In the genomic region with DNA sequence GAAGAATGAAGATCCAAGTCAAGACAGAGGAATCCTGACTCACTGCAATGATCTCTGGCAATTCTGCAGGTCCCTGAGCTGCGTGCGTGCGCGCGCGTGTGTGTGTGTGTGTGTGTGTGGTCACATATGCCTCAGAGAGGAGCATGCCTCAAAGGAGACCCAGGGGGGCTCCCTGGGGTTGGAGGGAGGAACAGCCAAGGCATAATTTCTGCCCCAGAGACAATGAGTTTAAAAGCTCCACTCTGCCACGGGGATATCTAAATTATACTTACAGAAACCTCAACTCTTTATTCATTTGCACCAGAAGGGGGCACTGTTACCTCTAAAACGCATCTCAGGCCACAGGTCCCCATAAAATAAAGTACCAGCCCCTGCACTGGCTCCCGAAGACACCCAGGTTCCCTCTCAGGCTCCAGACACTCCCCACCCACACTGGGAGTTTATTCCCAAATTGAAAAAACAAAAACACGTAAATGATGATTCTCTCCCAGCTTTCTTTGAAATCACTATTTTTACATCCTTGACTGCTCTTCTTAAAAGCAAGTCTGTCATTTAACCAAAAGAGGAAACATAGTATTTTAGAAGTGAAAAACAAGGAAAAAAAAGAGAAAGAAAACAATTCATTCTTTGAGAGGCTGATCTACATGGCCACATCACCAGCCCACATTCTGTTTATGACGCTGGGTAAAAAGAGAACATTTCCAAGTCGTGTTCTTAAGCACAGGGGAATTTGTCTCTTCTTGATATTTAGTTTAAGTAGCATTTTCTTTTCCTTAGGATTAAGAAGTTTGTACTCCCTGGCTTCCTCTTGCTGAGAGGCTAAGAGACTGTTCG, we compare ENCODE assay signal across 8 cellular contexts.
DNase-seq lines count a peak whose midpoint lies in the region; ATAC-seq and TF ChIP-seq lines count a peak whose summit lies in the region.

No MANE protein-coding gene starts in this region.

- H3K4me1 ChIP-seq in Loucy (ENCODE audit: insufficient read depth, low read length, poor library complexity, severe bottlenecking) (no peaks in the 10 kb centered on the region), left ventricle myocardium inferior (peaks cover 45% of the 10 kb centered on the region)

- H3K9ac ChIP-seq in Loucy (ENCODE audit: low read depth, low read length, poor library complexity, severe bottlenecking) = no peak overlapping the region

- peaks cover 2% of the 10 kb centered on the region for H3K9me3 Mint-ChIP-seq in activated B cell treated with CpG ODN at 0.5 μM for 24 hours

- H3K27me3 Mint-ChIP-seq in activated B cell treated with CpG ODN at 0.5 μM for 24 hours = no peaks in the 10 kb centered on the region

- peak overlapping the region; percentile 78 for H3K27ac Mint-ChIP-seq in activated B cell treated with CpG ODN at 0.5 μM for 24 hours

- H3K36me3 ChIP-seq in Loucy (ENCODE audit: insufficient read depth, low read length) = no peaks in the 10 kb centered on the region
- peaks cover 7% of the 10 kb centered on the region for H3K36me3 ChIP-seq in left ventricle myocardium inferior

- peak; percentile 51 for ATAC-seq in activated B cell treated with CpG ODN at 0.5 μM for 24 hours (ENCODE audit: low read depth)
- ATAC-seq in GM18873 (IDR thresholded peaks at IDR 0.05; ENCODE audit: low FRiP score, unreplicated experiment) = no peak

- CTCF ChIA-PET in activated B cell treated with CpG ODN at 0.5 μM for 24 hours (lab: Charles Lee) = interaction anchor here (0.6 to 6.9 kb wide), 32 partner anchors 11 to 1504 kb away, joined by 3 to 130 read pairs (median 5); partner anchors contain the start of gene LARGE1

- H3K9me2 ChIP-seq in Loucy (replicated peaks; ENCODE audit: low read depth, low read length) = no peaks in the 10 kb centered on the region

- H3K4me2 ChIP-seq in Loucy (ENCODE audit: low read depth, low read length, poor library complexity, severe bottlenecking) = no peak overlapping the region

- peaks cover 56% of the 10 kb centered on the region for H3K4me1 Mint-ChIP-seq in activated B cell treated with CpG ODN at 0.5 μM for 24 hours

- intact Hi-C loops in activated B cell treated with CpG ODN at 0.5 μM for 24 hours (cut with micrococcal nuclease) = loop anchor here (1.0 to 5.0 kb wide), 10 partner anchors 49 to 1633 kb away; no protein-coding TSS in a partner anchor
- intact Hi-C loops in left ventricle myocardium inferior (cut with micrococcal nuclease) = loop anchor here (2.0 kb wide), 1 partner anchor 59 kb away; no protein-coding TSS in a partner anchor

- POLR2A ChIA-PET in activated B cell treated with CpG ODN at 0.5 μM for 24 hours (lab: Charles Lee) = interaction anchor here (0.6 to 3.5 kb wide), 7 partner anchors 34 to 400 kb away, joined by 3 to 27 read pairs (median 6); partner anchors contain the start of gene LARGE1

- H3F3A ChIP-seq in Loucy (ENCODE audit: low read depth) = no peaks in the 10 kb centered on the region

- H3K27ac ChIP-seq in left ventricle myocardium inferior (replicated peaks) = peak overlapping the region; percentile 27

- DNase-seq in activated CD4-positive, alpha-beta T cell treated with anti-CD3 and anti-CD28 coated beads for 48 hours = peak; percentile 6
- no peak for DNase-seq in activated CD4-positive, alpha-beta T cell treated with anti-CD3 and anti-CD28 coated beads for 1 hour
- peak; percentile 22 for DNase-seq in activated B cell treated with CpG ODN at 0.5 μM for 24 hours
- DNase-seq in left ventricle myocardium inferior = no peak
- peak; percentile 71 for DNase-seq in putamen (ENCODE audit: low spot score)
- no peak for DNase-seq in stimulated activated CD4-positive, alpha-beta T cell treated with anti-CD3 and anti-CD28 coated beads, Interleukin-12 subunit alpha, Interleukin-12 subunit beta, amount 100 ng/mL, for 4 hours

- H3K4me3 ChIP-seq in Loucy (ENCODE audit: low read length, poor library complexity, severe bottlenecking) (no peak overlapping the region), left ventricle myocardium inferior (no peak overlapping the region)

- no peaks in the 10 kb centered on the region for H3K9me3 ChIP-seq in Loucy (ENCODE audit: insufficient read depth, low read depth, low read length)
- H3K9me3 ChIP-seq in left ventricle myocardium inferior (replicated peaks) = peaks cover 6% of the 10 kb centered on the region

- H3K27me3 ChIP-seq in Loucy (ENCODE audit: insufficient read depth, low read length, poor library complexity, severe bottlenecking) = no peaks in the 10 kb centered on the region
- H3K27me3 ChIP-seq in left ventricle myocardium inferior (ENCODE audit: low read depth) = no peaks in the 10 kb centered on the region

- H2AFZ ChIP-seq in Loucy (ENCODE audit: low read length) = no peak overlapping the region

- H3K4me3 Mint-ChIP-seq in activated B cell treated with CpG ODN at 0.5 μM for 24 hours = peak overlapping the region; percentile 55

- no peaks in the 10 kb centered on the region for H3K79me2 ChIP-seq in Loucy (ENCODE audit: insufficient read depth, low read length)

- peaks cover 2% of the 10 kb centered on the region for H3K36me3 Mint-ChIP-seq in activated B cell treated with CpG ODN at 0.5 μM for 24 hours (ENCODE audit: low read depth)

- peak; percentile 50 for TF ChIP-seq CTCF in Loucy (conservative IDR thresholded peaks at IDR 0.05; ENCODE audit: low read length)
- no peak for TF ChIP-seq CTCF in activated B cell treated with CpG ODN at 0.5 μM for 24 hours (IDR thresholded peaks at IDR 0.05)
- peak; percentile 72 for TF ChIP-seq CTCF in left ventricle myocardium inferior (IDR thresholded peaks at IDR 0.05; ENCODE audit: borderline replicate concordance)

- no peaks in the 10 kb centered on the region for H4K20me1 ChIP-seq in Loucy (ENCODE audit: insufficient read depth, low read length, poor library complexity, severe bottlenecking)

Comparison
In these comparisons a context has a peak if more than half of its experiments do, and no peak if none do; other contexts are left out.
1. DNase-seq: peak in activated CD4-positive, alpha-beta T cell treated with anti-CD3 and anti-CD28 coated beads for 48 hours (single experiment), activated B cell treated with CpG ODN at 0.5 μM for 24 hours (single experiment) and putamen (single experiment); none in activated CD4-positive, alpha-beta T cell treated with anti-CD3 and anti-CD28 coated beads for 1 hour (single experiment), left ventricle myocardium inferior (single experiment) and stimulated activated CD4-positive, alpha-beta T cell treated with anti-CD3 and anti-CD28 coated beads, Interleukin-12 subunit alpha, Interleukin-12 subunit beta, amount 100 ng/mL, for 4 hours (single experiment).